10 cellular contexts compared by ENCODE assay signal in genomic region chr20:50519036-50519780, GRCh38. TPM values are rescaled to one million over a fixed set of nuclear protein-coding genes. Genes with fewer than 3 reads are reported as not detected.
A peak's percentile ranks its signal among the peaks of the same experiment; 100 is the strongest.
DNase-seq lines count a peak whose midpoint lies in the region; ATAC-seq and TF ChIP-seq lines count a peak whose summit lies in the region.
"Had no signal": no experiment of that assay in that cellular context is flagged by ENCODE, and none has a peak within 500 bp of the region (broad histone marks: within the 10 kb centered on the region; RNA-seq: fewer than 3 reads in every experiment).

No MANE protein-coding gene starts in this region.

- H3K27ac Mint-ChIP-seq in H9 = no peak overlapping the region; a peak in 1 of 7 replicates
- H3K27ac Mint-ChIP-seq in activated naive CD8-positive, alpha-beta T cell treated with anti-CD3 and anti-CD28 coated beads for 36 hours = peak overlapping the region; percentile 92

- no peak overlapping the region for H3K27ac ChIP-seq in BLaER1
- no peak overlapping the region for H3K27ac ChIP-seq in H9 (ENCODE audit: insufficient read length, low read depth, low read length)
- peak overlapping the region; percentile 56 for H3K27ac ChIP-seq in muscle layer of duodenum (ENCODE audit: low read length)
- H3K27ac ChIP-seq: tibial artery had no signal

- H3K9me3 ChIP-seq in BLaER1 (no peaks in the 10 kb centered on the region), H9 (ENCODE audit: control insufficient read depth, low read depth, low read length) (no peaks in the 10 kb centered on the region), muscle layer of duodenum (ENCODE audit: control insufficient read depth in 1 of 2, low read length in 2 of 2) (no peaks in the 10 kb centered on the region)
- H3K9me3 ChIP-seq: tibial artery had no signal

- no peak overlapping the region for H4K91ac ChIP-seq in H9 (ENCODE audit: insufficient read length, low read depth, low read length)

- DNase-seq in H9 (no peak), Ammon's horn (ENCODE audit: low spot score) (no peak), middle frontal gyrus (ENCODE audit: extremely low spot score, low spot score) (no peak)
- DNase-seq in activated naive CD8-positive, alpha-beta T cell treated with anti-CD3 and anti-CD28 coated beads for 36 hours = peak; percentile 28
- DNase-seq: T1000, tibial artery had no signal

- H3K4me1 ChIP-seq in BLaER1 = peaks cover 72% of the 10 kb centered on the region
- H3K4me1 ChIP-seq in H9 (ENCODE audit: insufficient read depth, low read length) = no peaks in the 10 kb centered on the region
- peaks cover 0 to 25% of the 10 kb centered on the region in 2 donors for H3K4me1 ChIP-seq in muscle layer of duodenum (ENCODE audit: control insufficient read depth in 1 of 2, insufficient read depth in 2 of 2, low read length in 2 of 2)

- H3K36me3 ChIP-seq in BLaER1 = peaks cover 16% of the 10 kb centered on the region
- peaks cover 0 to 2% of the 10 kb centered on the region in 2 donors for H3K36me3 ChIP-seq in muscle layer of duodenum (ENCODE audit: control insufficient read depth in 1 of 2, insufficient read depth in 2 of 2, low read length in 2 of 2)
- H3K36me3 ChIP-seq: tibial artery had no signal

- H2AFZ ChIP-seq in H9 (ENCODE audit: low read length) = no peak overlapping the region

- no peak overlapping the region for H4K5ac ChIP-seq in H9 (ENCODE audit: insufficient read length, low read depth, low read length)

- peaks cover 3% of the 10 kb centered on the region for H3K79me1 ChIP-seq in H9 (ENCODE audit: insufficient read depth, low read depth, low read length, poor library complexity, severe bottlenecking)

- no peak overlapping the region for H2BK12ac ChIP-seq in H9 (ENCODE audit: insufficient read length, low read depth, low read length)

- no peak overlapping the region for H2BK15ac ChIP-seq in H9 (ENCODE audit: low read depth, low read length)

- H3K14ac ChIP-seq in H9 (ENCODE audit: insufficient read depth, low read length) = no peak overlapping the region

- no peak overlapping the region for H3K23ac ChIP-seq in H9 (ENCODE audit: insufficient read length, low read depth, low read length)

- no peak overlapping the region for H3K9ac ChIP-seq in BLaER1
- no peak overlapping the region for H3K9ac ChIP-seq in H9 (ENCODE audit: extremely low read depth, insufficient read length, low read length)

- H3K36me3 Mint-ChIP-seq in H9 (ENCODE audit: insufficient read depth in 1 of 3, low read depth in 3 of 3) = no peaks in the 10 kb centered on the region
- peaks cover 41% of the 10 kb centered on the region for H3K36me3 Mint-ChIP-seq in activated naive CD8-positive, alpha-beta T cell treated with anti-CD3 and anti-CD28 coated beads for 36 hours

- no peaks in the 10 kb centered on the region for H3K9me3 Mint-ChIP-seq in H9
- H3K9me3 Mint-ChIP-seq in activated naive CD8-positive, alpha-beta T cell treated with anti-CD3 and anti-CD28 coated beads for 36 hours = no peaks in the 10 kb centered on the region

- no peak overlapping the region; a peak in 1 of 5 replicates for H3K4me3 Mint-ChIP-seq in H9
- H3K4me3 Mint-ChIP-seq in activated naive CD8-positive, alpha-beta T cell treated with anti-CD3 and anti-CD28 coated beads for 36 hours = peak overlapping the region; percentile 76

- peak overlapping the region; percentile 41 for H2BK5ac ChIP-seq in H9 (ENCODE audit: insufficient read length, low read length)

- H3K4me1 Mint-ChIP-seq in H9 = peaks cover 10 to 12% of the 10 kb centered on the region in 2 experiments
- H3K4me1 Mint-ChIP-seq in activated naive CD8-positive, alpha-beta T cell treated with anti-CD3 and anti-CD28 coated beads for 36 hours = peaks cover 88% of the 10 kb centered on the region

- H3K4me2 ChIP-seq in BLaER1 (peak overlapping the region; percentile 70), H9 (ENCODE audit: insufficient read depth, insufficient read length, low read length) (no peak overlapping the region)

- no peaks in the 10 kb centered on the region for H3K23me2 ChIP-seq in H9 (ENCODE audit: insufficient read length, low read depth, low read length, poor library complexity, severe bottlenecking)

- no peak overlapping the region for H3K18ac ChIP-seq in H9 (ENCODE audit: insufficient read length, low read depth, low read length)

- no peak overlapping the region for H2BK120ac ChIP-seq in H9 (ENCODE audit: low read depth, low read length, poor library complexity, severe bottlenecking)

- H3K79me2 ChIP-seq in H9 (ENCODE audit: insufficient read depth, low read length) = peaks cover 14% of the 10 kb centered on the region; the same call in 1 of the 2 replicates

- no peak overlapping the region for H4K8ac ChIP-seq in H9 (replicated peaks; ENCODE audit: insufficient read length, low read depth, low read length)

- H2BK20ac ChIP-seq in H9 (ENCODE audit: low read depth, low read length, poor library complexity, severe bottlenecking) = no peak overlapping the region

- no peak for TF ChIP-seq CTCF in H9 (conservative IDR thresholded peaks at IDR 0.05)

- no peak overlapping the region for H3K4ac ChIP-seq in H9 (ENCODE audit: low read depth, low read length)

- peaks cover 100% of the 10 kb centered on the region for H4K20me1 ChIP-seq in BLaER1
- H4K20me1 ChIP-seq in H9 (ENCODE audit: control insufficient read depth, insufficient read depth, insufficient read length) = no peaks in the 10 kb centered on the region

- H3K27me3 Mint-ChIP-seq in H9 (ENCODE audit: low read depth) = no peaks in the 10 kb centered on the region
- no peaks in the 10 kb centered on the region for H3K27me3 Mint-ChIP-seq in activated naive CD8-positive, alpha-beta T cell treated with anti-CD3 and anti-CD28 coated beads for 36 hours

- ATAC-seq in HG03354 (IDR thresholded peaks at IDR 0.05; ENCODE audit: poor library complexity, severe bottlenecking, unreplicated experiment) (no peak), GM21447 (IDR thresholded peaks at IDR 0.05; ENCODE audit: unreplicated experiment) (no peak)

- no peak overlapping the region for H3T11ph ChIP-seq in H9 (ENCODE audit: low read length)

- H3K4me3 ChIP-seq in BLaER1 (no peak overlapping the region), muscle layer of duodenum (ENCODE audit: low read depth in 1 of 2, low read length in 2 of 2) (no peak overlapping the region)
- H3K4me3 ChIP-seq: tibial artery had no signal

- WGBS in H9 (ENCODE audit: extremely low coverage, insufficient read length, low lambda C conversion rate) = no CpG with 5 or more reads among the region's 5 CpGs

- H3K56ac ChIP-seq in H9 (ENCODE audit: insufficient read length, low read depth, low read length) = no peak overlapping the region

- H2AK5ac ChIP-seq in H9 (ENCODE audit: insufficient read length, low read length) = no peak overlapping the region

- H3K27me3 ChIP-seq in BLaER1 (no peaks in the 10 kb centered on the region), H9 (ENCODE audit: insufficient read depth, low read length) (no peaks in the 10 kb centered on the region), muscle layer of duodenum (ENCODE audit: low read depth, low read length) (no peaks in the 10 kb centered on the region)
- H3K27me3 ChIP-seq: tibial artery had no signal

RNA-seq across cellular contexts. Expression of gene PTPN1, which starts 9.0 kb away (rescaled TPM):
- total RNA-seq in H9 (2021) = 30.8 and 30.9 TPM in 2 replicates
- 10 to 100 TPM; 53.0 to 54.0 TPM for total RNA-seq in activated naive CD8-positive, alpha-beta T cell treated with anti-CD3 and anti-CD28 coated beads for 36 hours
